Comparison of ENCODE assay signal across 9 cellular contexts in genomic region chr1:172531412-172531811, GRCh38. TPM values are rescaled to one million over a fixed set of nuclear protein-coding genes. Genes with fewer than 3 reads are reported as not detected.
DNase-seq lines count a peak whose midpoint lies in the region; ATAC-seq and TF ChIP-seq lines count a peak whose summit lies in the region.
"Had no signal": no experiment of that assay in that cellular context is flagged by ENCODE, and none has a peak within 500 bp of the region (broad histone marks: within the 10 kb centered on the region; RNA-seq: fewer than 3 reads in every experiment).

No MANE protein-coding gene starts in this region.

- DNase-seq in HAP-1 (ENCODE audit: low spot score in 2 of 2) (no peak), WTC11 (ENCODE audit: low spot score) (no peak), glutamatergic neuron (no peak), OCI-M1 (lab: John Stamatoyannopoulos, UW) (no peak), NAMALWA (ENCODE audit: low spot score) (no peak), NK-92 (lab: John Stamatoyannopoulos, UW; ENCODE audit: unreplicated experiment) (no peak)
- DNase-seq: SW 1271 had no signal

- peak overlapping the region in 14 of 21 experiments; percentile 85 to 99 (median 96) for H3K27ac ChIP-seq in skin epidermis

- H3K4me1 Mint-ChIP-seq in WTC11 (peaks cover 29% of the 10 kb centered on the region), glutamatergic neuron (ENCODE audit: low read depth, unreplicated experiment) (peaks cover 13% of the 10 kb centered on the region)

- no peaks in the 10 kb centered on the region for H3K9me3 ChIP-seq in HAP-1

- H3K27me3 ChIP-seq in HAP-1 (ENCODE audit: low read depth): peaks cover 30% of the 10 kb centered on the region

- H3K4me3 Mint-ChIP-seq in WTC11: peak overlapping the region; percentile 100
- peak overlapping the region; percentile 98 for H3K4me3 Mint-ChIP-seq in glutamatergic neuron (ENCODE audit: unreplicated experiment)

- H3K9me3 Mint-ChIP-seq in WTC11 (no peaks in the 10 kb centered on the region), glutamatergic neuron (ENCODE audit: unreplicated experiment) (peaks cover 4% of the 10 kb centered on the region)

- in situ Hi-C loops in HAP-1 (cut with MboI; ENCODE audit: low sequenced_read_pairs): no loop called here

- no peak for ATAC-seq in WTC11
- no peak for ATAC-seq in GM18498 (IDR thresholded peaks at IDR 0.05; ENCODE audit: unreplicated experiment)

- H3K27me3 Mint-ChIP-seq in WTC11 (ENCODE audit: low read depth) (peaks cover 24% of the 10 kb centered on the region), glutamatergic neuron (ENCODE audit: unreplicated experiment) (peaks cover 7% of the 10 kb centered on the region)

- 0 out of 2 replicates have a peak, but pooled peaks cover 4% of the 10 kb centered on the region for H3K36me3 ChIP-seq in HAP-1 (replicated peaks)

- POLR2A ChIA-PET in WTC11 (lab: Charles Lee): interaction anchor here (0.6 kb wide), 1 partner anchor 1485 kb away, joined by 17 read pairs; no protein-coding TSS in a partner anchor

- H3K4me1 ChIP-seq in HAP-1: peaks cover 21% of the 10 kb centered on the region

- TF ChIP-seq CTCF in WTC11 (IDR thresholded peaks at IDR 0.05) (no peak), glutamatergic neuron (IDR thresholded peaks at IDR 0.05; ENCODE audit: partially characterized antibody, unreplicated experiment) (no peak)

- CTCF ChIA-PET in WTC11 (lab: Charles Lee): interaction anchor here (0.6 kb wide), 1 partner anchor 188 kb away, joined by 3 read pairs; no protein-coding TSS in a partner anchor

- H3K36me3 Mint-ChIP-seq in WTC11 (peaks cover 4% of the 10 kb centered on the region; the same call in 1 of the 2 replicates), glutamatergic neuron (ENCODE audit: unreplicated experiment) (no peaks in the 10 kb centered on the region)

- H3K27ac Mint-ChIP-seq in WTC11: peak overlapping the region; percentile 100; the same call in 1 of the 2 replicates
- no peak overlapping the region for H3K27ac Mint-ChIP-seq in glutamatergic neuron (ENCODE audit: unreplicated experiment)

- peak overlapping the region; percentile 85 for H3K4me3 ChIP-seq in HAP-1
- peak overlapping the region in 6 of 7 experiments; percentile 71 to 95 (median 82) for H3K4me3 ChIP-seq in skin epidermis

TF ChIP-seq in WTC11, 78 proteins besides CTCF, POLR2A, EP300 and RAD21 (continues in another document):
- TF ChIP-seq FOXK1 (CRISPR knock-in tag; IDR thresholded peaks at IDR 0.05): no peak
- no peak for TF ChIP-seq ZNF512 (CRISPR knock-in tag; IDR thresholded peaks at IDR 0.05; ENCODE audit: borderline replicate concordance)
- TF ChIP-seq E2F1 (CRISPR knock-in tag; IDR thresholded peaks at IDR 0.05): no peak
- no peak for TF ChIP-seq ATF3 (CRISPR knock-in tag; conservative IDR thresholded peaks at IDR 0.05)
- no peak for TF ChIP-seq ZNF532 (CRISPR knock-in tag; IDR thresholded peaks at IDR 0.05; ENCODE audit: borderline replicate concordance)
- no peak for TF ChIP-seq SMAD4 (CRISPR knock-in tag; IDR thresholded peaks at IDR 0.05)
- TF ChIP-seq NR3C1 (CRISPR knock-in tag; conservative IDR thresholded peaks at IDR 0.05; ENCODE audit: low read depth): no peak
- TF ChIP-seq ERG (CRISPR knock-in tag; IDR thresholded peaks at IDR 0.05): no peak
- TF ChIP-seq CREB1 (CRISPR knock-in tag; IDR thresholded peaks at IDR 0.05): no peak
- TF ChIP-seq FOXP1 (CRISPR knock-in tag; IDR thresholded peaks at IDR 0.05; ENCODE audit: borderline replicate concordance): no peak
- TF ChIP-seq ZNF416 (CRISPR knock-in tag; IDR thresholded peaks at IDR 0.05): no peak
- TF ChIP-seq ZNF281 (CRISPR knock-in tag; IDR thresholded peaks at IDR 0.05): no peak
- no peak for TF ChIP-seq CREM (CRISPR knock-in tag; IDR thresholded peaks at IDR 0.05)

RNA-seq across cellular contexts. Expression of gene SUCO, which starts 1.5 kb away (rescaled TPM):
- total RNA-seq in WTC11 (2021): 32.9 to 37.4 TPM (median 33.7 TPM) in 3 replicates
- total RNA-seq in glutamatergic neuron (ENCODE audit: unreplicated experiment): 51.7 TPM
